Comparison of ENCODE assay signal across 29 cellular contexts in genomic region chr5:25550793-25551192, GRCh38.
"Had no signal": no experiment of that assay in that cellular context is flagged by ENCODE, and none has a peak within 500 bp of the region (broad histone marks: within the 10 kb centered on the region; RNA-seq: fewer than 3 reads in every experiment).

No MANE protein-coding gene starts in this region.

- DNase-seq: activated B cell treated with CpG ODN at 0.5 μM for 24 hours; activated CD4-positive, alpha-beta memory T cell treated with anti-CD3 and anti-CD28 coated beads for 36 hours; activated CD4-positive, alpha-beta T cell treated with anti-CD3 and anti-CD28 coated beads for 4 hours; activated CD4-positive, alpha-beta T cell treated with anti-CD3 and anti-CD28 coated beads, Interleukin-2, amount 10 ng/mL, durations not matched to agents 24 days and 14 days; activated CD4-positive, alpha-beta T cell treated with anti-CD3 and anti-CD28 coated beads, Interleukin-2, amount 50 U/mL, for 1 hour; activated CD4-positive, alpha-beta T cell treated with anti-CD3 and anti-CD28 coated beads, Interleukin-2, amount 50 U/mL, for 4 hours; activated CD4-positive, CD25-positive, alpha-beta regulatory T cell treated with anti-CD3 and anti-CD28 coated beads, Interleukin-2, amount 50 U/mL, for 72 hours; activated CD8-positive, alpha-beta memory T cell treated with anti-CD3 and anti-CD28 coated beads, Interleukin-2, amount 50 U/mL, for 4 hours; activated CD8-positive, alpha-beta T cell treated with anti-CD3 and anti-CD28 coated beads for 36 hours; activated effector memory CD4-positive, alpha-beta T cell treated with anti-CD3 and anti-CD28 coated beads, Interleukin-2, amount 50 U/mL, for 16 hours; activated gamma-delta T cell treated with Interleukin-2 at 50 U/mL for 16 hours; activated naive CD4-positive, alpha-beta T cell; activated naive CD4-positive, alpha-beta T cell treated with anti-CD3 and anti-CD28 coated beads for 36 hours; activated naive CD4-positive, alpha-beta T cell treated with anti-CD3 and anti-CD28 coated beads, Interleukin-2, amount 50 U/mL, for 16 hours; activated naive CD8-positive, alpha-beta T cell treated with anti-CD3 and anti-CD28 coated beads for 36 hours; activated T-cell treated with anti-CD3 and anti-CD28 coated beads for 4 hours; activated T-cell treated with anti-CD3 and anti-CD28 coated beads, Interleukin-2, amount 50 U/mL, for 1 hour; activated T-cell treated with anti-CD3 and anti-CD28 coated beads, Interleukin-2, amount 50 U/mL, for 4 hours; activated T-cell treated with anti-CD3 and anti-CD28 coated beads, Interleukin-2, amount 50 U/mL, for 72 hours; adrenal gland; amniotic stem cell; aorta; body of pancreas; brain microvascular endothelial cell; central memory CD4-positive, alpha-beta T cell; T-helper 2 cell; T-helper 9 cell had no signal

- H3K36me3 ChIP-seq: adrenal gland, brain microvascular endothelial cell, breast epithelium had no signal

- H3K4me3 ChIP-seq: adrenal gland, body of pancreas, breast epithelium had no signal

- H3K9me3 ChIP-seq: adrenal gland, body of pancreas, breast epithelium had no signal

- H3K27ac ChIP-seq: adrenal gland, body of pancreas, brain microvascular endothelial cell, breast epithelium, VCaP had no signal

- H3K4me1 ChIP-seq: adrenal gland, body of pancreas, breast epithelium had no signal
